In genomic region chrX:30196322-30196721, GRCh38 we compare ENCODE assay signal across 11 cellular contexts. TPM values are rescaled to one million over a fixed set of nuclear protein-coding genes. Genes with fewer than 3 reads are reported as not detected.
A peak's percentile ranks its signal among the peaks of the same experiment; 100 is the strongest.
DNase-seq lines count a peak whose midpoint lies in the region; ATAC-seq, FAIRE-seq and TF ChIP-seq lines count a peak whose summit lies in the region.
"Had no signal": no experiment of that assay in that cellular context is flagged by ENCODE, and none has a peak within 500 bp of the region (broad histone marks: within the 10 kb centered on the region; RNA-seq: fewer than 3 reads in every experiment).

No MANE protein-coding gene starts in this region.

- H3K27me3 Mint-ChIP-seq in glutamatergic neuron (ENCODE audit: unreplicated experiment) = no peaks in the 10 kb centered on the region

- no peak overlapping the region for H3K27ac Mint-ChIP-seq in glutamatergic neuron (ENCODE audit: unreplicated experiment)

- dilution Hi-C loops in endothelial cell of umbilical vein (cut with MboI; ENCODE audit: extremely low pct_ligation_motif_present, low sequenced_read_pairs) = no loop called here

- H3K4me1 ChIP-seq in A549 (no peaks in the 10 kb centered on the region), endothelial cell of umbilical vein (ENCODE audit: control insufficient read depth, extremely low read depth, insufficient read depth, low read length) (no peaks in the 10 kb centered on the region), testis (no peaks in the 10 kb centered on the region)

- no peak overlapping the region for H3K27ac ChIP-seq in A549
- H3K27ac ChIP-seq in endothelial cell of umbilical vein (ENCODE audit: insufficient read depth, low read depth, low read length) = no peak overlapping the region
- H3K27ac ChIP-seq in testis = no peak overlapping the region

- peak; percentile 31 for TF ChIP-seq CTCF in A549 (IDR thresholded peaks at IDR 0.05)
- TF ChIP-seq CTCF in endothelial cell of umbilical vein (IDR thresholded peaks at IDR 0.05; ENCODE audit: extremely low read depth in 1 of 2, insufficient read depth in 1 of 2, low read depth in 1 of 2, low read length in 2 of 2) = no peak
- TF ChIP-seq CTCF in testis (IDR thresholded peaks at IDR 0.05) = no peak
- no peak for TF ChIP-seq CTCF in glutamatergic neuron (IDR thresholded peaks at IDR 0.05; ENCODE audit: partially characterized antibody, unreplicated experiment)

- peak; percentile 61 for FAIRE-seq in A549 (lab: Jason Lieb, UNC)
- FAIRE-seq in endothelial cell of umbilical vein (lab: Jason Lieb, UNC) = peak; percentile 76

- POLR2A ChIA-PET in A549 (lab: Yijun Ruan, JAX) = no interaction called here
- POLR2A ChIA-PET in endothelial cell of umbilical vein (lab: Charles Lee) = no interaction called here

- no peak for TF ChIP-seq EP300 in A549 (IDR thresholded peaks at IDR 0.05)

- no peaks in the 10 kb centered on the region for H3K9me3 ChIP-seq in A549
- H3K9me3 ChIP-seq in endothelial cell of umbilical vein (replicated peaks; ENCODE audit: control insufficient read depth, insufficient read depth, low read length) = no peaks in the 10 kb centered on the region
- no peaks in the 10 kb centered on the region for H3K9me3 ChIP-seq in testis

- intact Hi-C loops in endothelial cell of umbilical vein (cut with micrococcal nuclease) (no loop called here), testis (cut with DNase I; ENCODE audit: low total_unique reads) (no loop called here)

- no peak overlapping the region for H2AFZ ChIP-seq in endothelial cell of umbilical vein (ENCODE audit: low read depth, low read length)

- TF ChIP-seq RAD21 in A549 (conservative IDR thresholded peaks at IDR 0.05 in 1 of 2, IDR thresholded peaks at IDR 0.05 in 1 of 2) = peak; percentile 35 to 45; a peak in 3 of 5 replicates

- ATAC-seq in A549 (peak; percentile 85), GM19351 (IDR thresholded peaks at IDR 0.05; ENCODE audit: unreplicated experiment) (peak; percentile 85), GM21423 (IDR thresholded peaks at IDR 0.05; ENCODE audit: unreplicated experiment) (no peak)

- no TSS peak for BruUV-seq in endothelial cell of umbilical vein (replicated peaks; lab: Mats Ljungman, UMichigan)

- no peaks in the 10 kb centered on the region for H3K79me2 ChIP-seq in endothelial cell of umbilical vein (ENCODE audit: control insufficient read depth, insufficient read depth, low read length)

- no peaks in the 10 kb centered on the region for H3K27me3 ChIP-seq in endothelial cell of umbilical vein (ENCODE audit: control insufficient read depth in 2 of 2, insufficient read depth in 2 of 2, low read length in 2 of 2)
- no peaks in the 10 kb centered on the region for H3K27me3 ChIP-seq in testis

- H3K4me3 ChIP-seq in A549 (no peak overlapping the region), endothelial cell of umbilical vein (replicated peaks in 1 of 3; ENCODE audit: insufficient read depth in 1 of 3, low read depth in 1 of 3, low read length in 3 of 3) (no peak overlapping the region), testis (no peak overlapping the region)

- H3K4me3 Mint-ChIP-seq in glutamatergic neuron (ENCODE audit: unreplicated experiment) = no peak overlapping the region

- H3K4me2 ChIP-seq in A549 (no peak overlapping the region), endothelial cell of umbilical vein (ENCODE audit: insufficient read depth, low read length) (no peak overlapping the region)

- no peaks in the 10 kb centered on the region for H3K36me3 Mint-ChIP-seq in glutamatergic neuron (ENCODE audit: unreplicated experiment)

- no peaks in the 10 kb centered on the region for H4K20me1 ChIP-seq in endothelial cell of umbilical vein (replicated peaks; ENCODE audit: control insufficient read depth, extremely low read depth, insufficient read depth, low read length)

- 4% methylated on average over 1 of the region's 1 CpG for WGBS in A549 (ENCODE audit: missing lambda C conversion rate)
- WGBS in testis, 2 donors = 20 to 38% methylated on average over 1 of the region's 1 CpG

- TF ChIP-seq POLR2A in A549 (IDR thresholded peaks at IDR 0.05; ENCODE audit: low read length) (no peak), endothelial cell of umbilical vein (IDR thresholded peaks at IDR 0.05; ENCODE audit: low read depth, low read length) (no peak), testis (IDR thresholded peaks at IDR 0.05) (no peak)

- no peaks in the 10 kb centered on the region for H3K9me3 Mint-ChIP-seq in glutamatergic neuron (ENCODE audit: unreplicated experiment)

- no peak overlapping the region for H3K9ac ChIP-seq in endothelial cell of umbilical vein (replicated peaks; ENCODE audit: extremely low read depth, insufficient read depth, low read length)

- H3K9me1 ChIP-seq in endothelial cell of umbilical vein (replicated peaks; ENCODE audit: control insufficient read depth, extremely low read depth, insufficient read depth, low read length) = no peaks in the 10 kb centered on the region

- H3K36me3 ChIP-seq in endothelial cell of umbilical vein (ENCODE audit: control insufficient read depth in 2 of 2, extremely low read depth in 1 of 2, insufficient read depth in 2 of 2, low read length in 2 of 2) (no peaks in the 10 kb centered on the region), testis (ENCODE audit: low read depth, missing control alignments) (no peaks in the 10 kb centered on the region)

- CTCF ChIA-PET in A549 (lab: Yijun Ruan, JAX) = no interaction called here
- CTCF ChIA-PET in endothelial cell of umbilical vein (lab: Charles Lee) = interaction anchor here (0.9 to 1.4 kb wide), 5 partner anchors 8 to 53 kb away, joined by 3 to 4 read pairs (median 3); no protein-coding TSS in a partner anchor

- DNase-seq in A549 (ENCODE audit: low read depth in 1 of 2, low spot score in 1 of 2) = peak; percentile 11 to 35
- peak; percentile 1 for DNase-seq in NCI-H226
- DNase-seq in endothelial cell of umbilical vein (ENCODE audit: low read depth, low spot score) = peak; percentile 4
- no peak for DNase-seq in NCI-H2227 treated with DMSO at 0.1 percent for 48 hours (lab: John Stamatoyannopoulos, UW)
- no peak for DNase-seq in testis
- no peak for DNase-seq in glutamatergic neuron
- DNase-seq: activated gamma-delta T cell treated with Interleukin-2 at 50 U/mL for 16 hours had no signal

- peaks cover 1% of the 10 kb centered on the region for H3K4me1 Mint-ChIP-seq in glutamatergic neuron (ENCODE audit: low read depth, unreplicated experiment)

RNA-seq across cellular contexts. Expression of gene MAGEB2, which starts 19.0 kb away (rescaled TPM):
- polyA plus RNA-seq in A549 (2011; rRNA removed) (0.04 and 0.07 TPM in 2 replicates), A549 (2017; fragmentation: RNase III; extraction: RNeasy Plus Mini Kit Qiagen cat#74134 plus additional on column Dnase treatment) (not detected in 3 replicates), endothelial cell of umbilical vein (not detected in 2 replicates), testis (ENCODE audit: insufficient read depth, low read depth, low replicate concordance) (51.4 TPM)
- 0.03 and 0.04 TPM in 2 replicates for polyA plus RNA-seq in A549 (2012; cell fraction: cytosol; rRNA removed)
- polyA plus RNA-seq in A549 (2012; cell fraction: nucleus; rRNA removed) = not detected in 2 replicates
- polyA minus RNA-seq in A549 (2011; rRNA and poly(A)+ RNA removed) = not detected in 2 replicates
- total RNA-seq in endothelial cell of umbilical vein (not detected in 2 replicates), testis (10 to 100 TPM; 50.9 to 53.5 TPM), glutamatergic neuron (ENCODE audit: unreplicated experiment) (not detected)
- not detected in 2 replicates for polyA plus RNA-seq in endothelial cell of umbilical vein (2011; cell fraction: cytosol; rRNA removed)
- polyA plus RNA-seq in endothelial cell of umbilical vein (2011; cell fraction: nucleus; rRNA removed) = not detected in 2 replicates
- polyA plus RNA-seq in endothelial cell of umbilical vein (2012) = not detected in 2 replicates
- polyA minus RNA-seq in endothelial cell of umbilical vein = not detected in 2 replicates
- polyA minus RNA-seq in endothelial cell of umbilical vein (2011; cell fraction: cytosol; rRNA and poly(A)+ RNA removed) = not detected
- not detected in 2 replicates for polyA minus RNA-seq in endothelial cell of umbilical vein (2011; cell fraction: nucleus; rRNA and poly(A)+ RNA removed)
- total RNA-seq: T-helper 1 cell treated with Interleukin-12 subunit alpha and Interleukin-12 subunit beta and Interleukin-4 antibody, amounts not matched to agents 30 ng/mL and 1 ng/mL, for 36 hours had no signal
- polyA plus RNA-seq: esophagus had no signal

RNA-seq across cellular contexts. Expression of gene MAGEB3, which starts 34.1 kb away (rescaled TPM):
- not detected in 2 replicates for polyA plus RNA-seq in A549 (2011; rRNA removed)
- not detected in 2 replicates for polyA plus RNA-seq in A549 (2012; cell fraction: cytosol; rRNA removed)
- polyA plus RNA-seq in A549 (2012; cell fraction: nucleus; rRNA removed) = not detected in 2 replicates
- not detected in 3 replicates for polyA plus RNA-seq in A549 (2017; fragmentation: RNase III; extraction: RNeasy Plus Mini Kit Qiagen cat#74134 plus additional on column Dnase treatment)
- not detected in 2 replicates for polyA minus RNA-seq in A549 (2011; rRNA and poly(A)+ RNA removed)
- not detected in 2 replicates for total RNA-seq in endothelial cell of umbilical vein
- polyA plus RNA-seq in endothelial cell of umbilical vein = not detected in 2 replicates
- not detected in 2 replicates for polyA plus RNA-seq in endothelial cell of umbilical vein (2011; cell fraction: cytosol; rRNA removed)
- polyA plus RNA-seq in endothelial cell of umbilical vein (2011; cell fraction: nucleus; rRNA removed) = not detected in 2 replicates
- polyA plus RNA-seq in endothelial cell of umbilical vein (2012) = not detected in 2 replicates
- polyA minus RNA-seq in endothelial cell of umbilical vein = not detected in 2 replicates
- polyA minus RNA-seq in endothelial cell of umbilical vein (2011; cell fraction: cytosol; rRNA and poly(A)+ RNA removed) = not detected
- polyA minus RNA-seq in endothelial cell of umbilical vein (2011; cell fraction: nucleus; rRNA and poly(A)+ RNA removed) = not detected in 2 replicates
- 10 to 100 TPM; 10.4 to 10.8 TPM for total RNA-seq in testis
- polyA plus RNA-seq in testis (ENCODE audit: insufficient read depth, low read depth, low replicate concordance) = 8.8 TPM
- not detected for total RNA-seq in glutamatergic neuron (ENCODE audit: unreplicated experiment)
- total RNA-seq: T-helper 1 cell treated with Interleukin-12 subunit alpha and Interleukin-12 subunit beta and Interleukin-4 antibody, amounts not matched to agents 30 ng/mL and 1 ng/mL, for 36 hours had no signal
- polyA plus RNA-seq: esophagus had no signal

RNA-seq across cellular contexts. Expression of gene MAGEB4, which starts 45.5 kb away (rescaled TPM):
- polyA plus RNA-seq in A549 (2011; rRNA removed) (not detected in 2 replicates), A549 (2017; fragmentation: RNase III; extraction: RNeasy Plus Mini Kit Qiagen cat#74134 plus additional on column Dnase treatment) (not detected in 3 replicates), endothelial cell of umbilical vein (not detected in 2 replicates), testis (ENCODE audit: insufficient read depth, low read depth, low replicate concordance) (20.7 TPM)
- polyA plus RNA-seq in A549 (2012; cell fraction: cytosol; rRNA removed) = not detected in 2 replicates
- polyA plus RNA-seq in A549 (2012; cell fraction: nucleus; rRNA removed) = not detected in 2 replicates
- not detected in 2 replicates for polyA minus RNA-seq in A549 (2011; rRNA and poly(A)+ RNA removed)
- total RNA-seq in endothelial cell of umbilical vein (not detected in 2 replicates), testis (10 to 100 TPM; 11.7 to 13.0 TPM), glutamatergic neuron (ENCODE audit: unreplicated experiment) (not detected)
- not detected in 2 replicates for polyA plus RNA-seq in endothelial cell of umbilical vein (2011; cell fraction: cytosol; rRNA removed)
- not detected in 2 replicates for polyA plus RNA-seq in endothelial cell of umbilical vein (2011; cell fraction: nucleus; rRNA removed)
- not detected in 2 replicates for polyA plus RNA-seq in endothelial cell of umbilical vein (2012)
- not detected in 2 replicates for polyA minus RNA-seq in endothelial cell of umbilical vein
- not detected for polyA minus RNA-seq in endothelial cell of umbilical vein (2011; cell fraction: cytosol; rRNA and poly(A)+ RNA removed)
- not detected in 2 replicates for polyA minus RNA-seq in endothelial cell of umbilical vein (2011; cell fraction: nucleus; rRNA and poly(A)+ RNA removed)
- total RNA-seq: T-helper 1 cell treated with Interleukin-12 subunit alpha and Interleukin-12 subunit beta and Interleukin-4 antibody, amounts not matched to agents 30 ng/mL and 1 ng/mL, for 36 hours had no signal
- polyA plus RNA-seq: esophagus had no signal

RNA-seq across cellular contexts. Expression of gene MAGEB1, which starts 50.6 kb away (rescaled TPM):
- polyA plus RNA-seq in A549 (2011; rRNA removed) = not detected in 2 replicates
- polyA plus RNA-seq in A549 (2012; cell fraction: cytosol; rRNA removed) = not detected in 2 replicates
- not detected in 2 replicates for polyA plus RNA-seq in A549 (2012; cell fraction: nucleus; rRNA removed)
- polyA plus RNA-seq in A549 (2017; fragmentation: RNase III; extraction: RNeasy Plus Mini Kit Qiagen cat#74134 plus additional on column Dnase treatment) = not detected in 3 replicates
- not detected in 2 replicates for polyA minus RNA-seq in A549 (2011; rRNA and poly(A)+ RNA removed)
- total RNA-seq in endothelial cell of umbilical vein = not detected in 2 replicates
- not detected in 2 replicates for polyA plus RNA-seq in endothelial cell of umbilical vein
- not detected in 2 replicates for polyA plus RNA-seq in endothelial cell of umbilical vein (2011; cell fraction: cytosol; rRNA removed)
- polyA plus RNA-seq in endothelial cell of umbilical vein (2011; cell fraction: nucleus; rRNA removed) = not detected in 2 replicates
- polyA plus RNA-seq in endothelial cell of umbilical vein (2012) = not detected in 2 replicates
- polyA minus RNA-seq in endothelial cell of umbilical vein = 0.17 and 0.27 TPM in 2 replicates
- polyA minus RNA-seq in endothelial cell of umbilical vein (2011; cell fraction: cytosol; rRNA and poly(A)+ RNA removed) = not detected
- not detected in 2 replicates for polyA minus RNA-seq in endothelial cell of umbilical vein (2011; cell fraction: nucleus; rRNA and poly(A)+ RNA removed)
- 10 to 100 TPM; 59.4 to 63.7 TPM for total RNA-seq in testis
- 36.6 TPM for polyA plus RNA-seq in testis (ENCODE audit: insufficient read depth, low read depth, low replicate concordance)
- total RNA-seq in glutamatergic neuron (ENCODE audit: unreplicated experiment) = not detected
- total RNA-seq: T-helper 1 cell treated with Interleukin-12 subunit alpha and Interleukin-12 subunit beta and Interleukin-4 antibody, amounts not matched to agents 30 ng/mL and 1 ng/mL, for 36 hours had no signal
- polyA plus RNA-seq: esophagus had no signal

Comparison
In these comparisons a context has a peak if more than half of its experiments do, and no peak if none do; other contexts are left out.
1. DNase-seq: peak in A549 (2 of 2), NCI-H226 (single experiment) and endothelial cell of umbilical vein (single experiment); none in NCI-H2227 treated with DMSO at 0.1 percent for 48 hours (single experiment), testis (single experiment) and glutamatergic neuron (single experiment).
2. RNA of gene MAGEB2, which starts 19.0 kb away (total RNA-seq): 50.9 to 53.5 TPM in testis; not detected in endothelial cell of umbilical vein and not detected in glutamatergic neuron (single experiment); every median in the first group is over 10 times any median in the second.
3. RNA of gene MAGEB3, which starts 34.1 kb away (total RNA-seq): 10.4 to 10.8 TPM in testis; not detected in endothelial cell of umbilical vein and not detected in glutamatergic neuron (single experiment); every median in the first group is over 10 times any median in the second.
4. RNA of gene MAGEB4, which starts 45.5 kb away (total RNA-seq): 11.7 to 13.0 TPM in testis; not detected in endothelial cell of umbilical vein and not detected in glutamatergic neuron (single experiment); every median in the first group is over 10 times any median in the second.